ENCODE assay signal across 8 cellular contexts in genomic region chr20:25065625-25066338, GRCh38. TPM values are rescaled to one million over a fixed set of nuclear protein-coding genes. Genes with fewer than 3 reads are reported as not detected.
A peak's percentile ranks its signal among the peaks of the same experiment; 100 is the strongest.
DNase-seq lines count a peak whose midpoint lies in the region; ATAC-seq and TF ChIP-seq lines count a peak whose summit lies in the region.

No MANE protein-coding gene starts in this region.

- DNase-seq in NCI-H1092 treated with DMSO at 0.1 percent for 48 hours (lab: John Stamatoyannopoulos, UW) = peak; percentile 54
- no peak for DNase-seq in NCI-H1092 (lab: John Stamatoyannopoulos, UW)
- no peak for DNase-seq in HFF-Myc (ENCODE audit: extremely low read depth, low read depth)
- DNase-seq in NCI-H2196 (lab: John Stamatoyannopoulos, UW; ENCODE audit: unreplicated experiment) = peak; percentile 57
- peak; percentile 77 for DNase-seq in activated CD8-positive, alpha-beta T cell treated with anti-CD3 and anti-CD28 coated beads, Interleukin-2, amount 10 ng/mL, durations not matched to agents 7 days and 5 days
- DNase-seq in epithelial cell of esophagus (ENCODE audit: low read depth) = peak; percentile 73
- DNase-seq in naive B cell = peak; percentile 79
- peak; percentile 38 for DNase-seq in stromal cell of bone marrow (ENCODE audit: low read depth)

- H3K4me3 Mint-ChIP-seq in activated CD8-positive, alpha-beta T cell treated with anti-CD3 and anti-CD28 coated beads, Interleukin-2, amount 10 ng/mL, durations not matched to agents 7 days and 5 days = no peak overlapping the region
- peak overlapping the region in 2 of 8 donors; percentile 47 to 69 for H3K4me3 Mint-ChIP-seq in naive B cell

- no peak overlapping the region for H3K27ac Mint-ChIP-seq in activated CD8-positive, alpha-beta T cell treated with anti-CD3 and anti-CD28 coated beads, Interleukin-2, amount 10 ng/mL, durations not matched to agents 7 days and 5 days
- H3K27ac Mint-ChIP-seq in naive B cell = peak overlapping the region in 4 of 6 donors; percentile 46 to 69 (median 66)

- H3K4me3 ChIP-seq in HFF-Myc (replicated peaks; ENCODE audit: low read depth, low read length) (no peak overlapping the region), epithelial cell of esophagus (ENCODE audit: low read length) (no peak overlapping the region)

- peaks cover 43% of the 10 kb centered on the region for H3K27me3 Mint-ChIP-seq in activated CD8-positive, alpha-beta T cell treated with anti-CD3 and anti-CD28 coated beads, Interleukin-2, amount 10 ng/mL, durations not matched to agents 7 days and 5 days (ENCODE audit: low read depth)
- H3K27me3 Mint-ChIP-seq in naive B cell = peaks cover 13 to 17% (median 16%) of the 10 kb centered on the region in 3 donors

- no peaks in the 10 kb centered on the region for H3K9me3 Mint-ChIP-seq in activated CD8-positive, alpha-beta T cell treated with anti-CD3 and anti-CD28 coated beads, Interleukin-2, amount 10 ng/mL, durations not matched to agents 7 days and 5 days (ENCODE audit: insufficient read depth)
- H3K9me3 Mint-ChIP-seq in naive B cell = peaks cover 0 to 2% (median 0%) of the 10 kb centered on the region in 7 donors

- H3K4me1 Mint-ChIP-seq in activated CD8-positive, alpha-beta T cell treated with anti-CD3 and anti-CD28 coated beads, Interleukin-2, amount 10 ng/mL, durations not matched to agents 7 days and 5 days (ENCODE audit: low read depth) = peaks cover 8% of the 10 kb centered on the region
- H3K4me1 Mint-ChIP-seq in naive B cell = peaks cover 20 to 40% (median 33%) of the 10 kb centered on the region in 3 donors

- no peaks in the 10 kb centered on the region for H3K36me3 Mint-ChIP-seq in activated CD8-positive, alpha-beta T cell treated with anti-CD3 and anti-CD28 coated beads, Interleukin-2, amount 10 ng/mL, durations not matched to agents 7 days and 5 days (ENCODE audit: low read depth)
- no peaks in the 10 kb centered on the region for H3K36me3 Mint-ChIP-seq in naive B cell

- TF ChIP-seq CTCF in HFF-Myc (IDR thresholded peaks at IDR 0.05; ENCODE audit: low read depth, low read length, missing control alignments) (peak; percentile 73), epithelial cell of esophagus (IDR thresholded peaks at IDR 0.05; ENCODE audit: insufficient read depth, low read depth, low read length, missing control alignments) (peak; percentile 77)

- CTCF ChIA-PET in activated CD8-positive, alpha-beta T cell treated with anti-CD3 and anti-CD28 coated beads, Interleukin-2, amount 10 ng/mL, durations not matched to agents 7 days and 5 days (lab: Charles Lee) = interaction anchor here (0.8 to 11.2 kb wide), 19 partner anchors 12 to 332 kb away, joined by 3 to 191 read pairs (median 6); partner anchors contain the start of gene APMAP

- ATAC-seq in activated CD8-positive, alpha-beta T cell treated with anti-CD3 and anti-CD28 coated beads, Interleukin-2, amount 10 ng/mL, durations not matched to agents 7 days and 5 days = peak; percentile 78
- ATAC-seq in naive B cell (ENCODE audit: low read depth in 2 of 2) = peak; percentile 87 to 91

- POLR2A ChIA-PET in activated CD8-positive, alpha-beta T cell treated with anti-CD3 and anti-CD28 coated beads, Interleukin-2, amount 10 ng/mL, durations not matched to agents 7 days and 5 days (lab: Charles Lee) = interaction anchor here (0.7 kb wide), 1 partner anchor 70 kb away, joined by 3 read pairs; no protein-coding TSS in a partner anchor

RNA-seq across cellular contexts. Expression of gene ACSS1, which starts 7.8 kb away (rescaled TPM):
- total RNA-seq in activated CD8-positive, alpha-beta T cell treated with anti-CD3 and anti-CD28 coated beads, Interleukin-2, amount 10 ng/mL, durations not matched to agents 7 days and 5 days = 10 to 100 TPM; 40.9 to 42.5 TPM
- polyA plus RNA-seq in naive B cell (ENCODE audit: low read depth in 6 of 6) = 100 to 1,000 TPM in 2 of 6 donors, 10 to 100 TPM in 4; 84.6 to 115 (median 92.8) TPM

RNA-seq across cellular contexts. Expression of gene VSX1, which starts 16.2 kb away (rescaled TPM):
- not detected for total RNA-seq in activated CD8-positive, alpha-beta T cell treated with anti-CD3 and anti-CD28 coated beads, Interleukin-2, amount 10 ng/mL, durations not matched to agents 7 days and 5 days
- polyA plus RNA-seq in naive B cell (ENCODE audit: low read depth in 6 of 6) = not detected

Comparison
In these comparisons a context has a peak if more than half of its experiments do, and no peak if none do; other contexts are left out.
1. DNase-seq: peak in NCI-H1092 treated with DMSO at 0.1 percent for 48 hours (single experiment), NCI-H2196 (single experiment), activated CD8-positive, alpha-beta T cell treated with anti-CD3 and anti-CD28 coated beads, Interleukin-2, amount 10 ng/mL, durations not matched to agents 7 days and 5 days (single experiment), epithelial cell of esophagus (single experiment), naive B cell (single experiment) and stromal cell of bone marrow (single experiment); none in NCI-H1092 (single experiment) and HFF-Myc (single experiment).